ENCODE assay signal across 1 cellular context in the genomic region with DNA sequence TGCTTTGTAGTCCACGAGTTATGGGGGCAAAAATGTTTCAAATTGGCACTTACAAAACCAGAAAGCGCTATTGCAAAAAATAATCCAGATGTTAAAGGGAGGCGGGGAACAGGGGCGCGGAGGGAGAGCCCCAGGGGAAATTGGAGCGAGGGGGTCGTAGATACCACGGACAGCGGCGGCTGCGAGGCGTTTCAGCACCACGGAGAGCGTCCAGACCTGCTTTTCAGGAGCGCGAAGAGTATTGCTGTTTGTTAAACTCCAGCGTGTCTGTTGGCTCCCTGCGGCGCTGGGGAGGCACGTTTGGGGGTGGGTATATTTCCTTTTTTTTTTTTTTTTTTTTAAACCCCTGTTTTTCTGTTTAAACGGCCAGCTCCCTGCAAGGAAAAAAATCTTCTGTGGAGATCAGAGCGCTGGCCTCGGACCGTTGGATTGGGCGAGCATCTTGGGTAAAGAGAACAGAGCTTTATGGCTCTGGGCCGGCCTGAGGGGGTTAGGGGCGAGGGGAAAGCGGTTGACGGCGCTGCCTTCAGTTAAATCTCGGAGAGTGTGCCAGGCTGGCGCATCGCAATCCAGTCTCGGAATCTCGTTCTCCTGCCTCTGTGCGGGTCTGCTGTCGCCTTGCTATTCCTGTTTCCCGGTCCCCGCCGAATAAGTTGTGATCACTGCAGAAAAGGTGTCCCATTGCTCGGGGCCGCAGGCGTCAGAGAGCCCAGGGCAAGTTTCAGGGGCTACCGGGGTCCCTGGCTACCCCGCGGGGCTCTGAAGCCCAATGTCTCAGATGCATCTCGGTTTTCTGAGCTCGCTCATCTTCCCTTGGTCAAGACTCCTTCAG.
TF ChIP-seq lines count a peak whose summit lies in the region.

A gene (minus strand): TSS at position 288 of the 832 bp plus-strand sequence. CDS start 302 bp downstream, outside the sequence.

TF ChIP-seq in HepG2, 621 proteins besides CTCF, POLR2A, EP300 and RAD21 (continued from another document and continues in another):
- TF ChIP-seq, protein P1, sequence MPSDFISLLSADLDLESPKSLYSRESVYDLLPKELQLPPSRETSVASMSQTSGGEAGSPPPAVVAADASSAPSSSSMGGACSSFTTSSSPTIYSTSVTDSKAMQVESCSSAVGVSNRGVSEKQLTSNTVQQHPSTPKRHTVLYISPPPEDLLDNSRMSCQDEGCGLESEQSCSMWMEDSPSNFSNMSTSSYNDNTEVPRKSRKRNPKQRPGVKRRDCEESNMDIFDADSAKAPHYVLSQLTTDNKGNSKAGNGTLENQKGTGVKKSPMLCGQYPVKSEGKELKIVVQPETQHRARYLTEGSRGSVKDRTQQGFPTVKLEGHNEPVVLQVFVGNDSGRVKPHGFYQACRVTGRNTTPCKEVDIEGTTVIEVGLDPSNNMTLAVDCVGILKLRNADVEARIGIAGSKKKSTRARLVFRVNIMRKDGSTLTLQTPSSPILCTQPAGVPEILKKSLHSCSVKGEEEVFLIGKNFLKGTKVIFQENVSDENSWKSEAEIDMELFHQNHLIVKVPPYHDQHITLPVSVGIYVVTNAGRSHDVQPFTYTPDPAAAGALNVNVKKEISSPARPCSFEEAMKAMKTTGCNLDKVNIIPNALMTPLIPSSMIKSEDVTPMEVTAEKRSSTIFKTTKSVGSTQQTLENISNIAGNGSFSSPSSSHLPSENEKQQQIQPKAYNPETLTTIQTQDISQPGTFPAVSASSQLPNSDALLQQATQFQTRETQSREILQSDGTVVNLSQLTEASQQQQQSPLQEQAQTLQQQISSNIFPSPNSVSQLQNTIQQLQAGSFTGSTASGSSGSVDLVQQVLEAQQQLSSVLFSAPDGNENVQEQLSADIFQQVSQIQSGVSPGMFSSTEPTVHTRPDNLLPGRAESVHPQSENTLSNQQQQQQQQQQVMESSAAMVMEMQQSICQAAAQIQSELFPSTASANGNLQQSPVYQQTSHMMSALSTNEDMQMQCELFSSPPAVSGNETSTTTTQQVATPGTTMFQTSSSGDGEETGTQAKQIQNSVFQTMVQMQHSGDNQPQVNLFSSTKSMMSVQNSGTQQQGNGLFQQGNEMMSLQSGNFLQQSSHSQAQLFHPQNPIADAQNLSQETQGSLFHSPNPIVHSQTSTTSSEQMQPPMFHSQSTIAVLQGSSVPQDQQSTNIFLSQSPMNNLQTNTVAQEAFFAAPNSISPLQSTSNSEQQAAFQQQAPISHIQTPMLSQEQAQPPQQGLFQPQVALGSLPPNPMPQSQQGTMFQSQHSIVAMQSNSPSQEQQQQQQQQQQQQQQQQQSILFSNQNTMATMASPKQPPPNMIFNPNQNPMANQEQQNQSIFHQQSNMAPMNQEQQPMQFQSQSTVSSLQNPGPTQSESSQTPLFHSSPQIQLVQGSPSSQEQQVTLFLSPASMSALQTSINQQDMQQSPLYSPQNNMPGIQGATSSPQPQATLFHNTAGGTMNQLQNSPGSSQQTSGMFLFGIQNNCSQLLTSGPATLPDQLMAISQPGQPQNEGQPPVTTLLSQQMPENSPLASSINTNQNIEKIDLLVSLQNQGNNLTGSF (CRISPR knock-in tag; IDR thresholded peaks at IDR 0.05) = peak; percentile 100
- TF ChIP-seq MAFG (CRISPR knock-in tag; IDR thresholded peaks at IDR 0.05) (peak; percentile 71; the same call in 1 of the 2 replicates), ZNF296 (CRISPR knock-in tag; conservative IDR thresholded peaks at IDR 0.05) (peak; percentile 99), ZFP90 (CRISPR knock-in tag; IDR thresholded peaks at IDR 0.05; ENCODE audit: borderline replicate concordance) (peak; percentile 100), NFIC (IDR thresholded peaks at IDR 0.05; ENCODE audit: low read length) (no peak), ZBTB7A (CRISPR knock-in tag; IDR thresholded peaks at IDR 0.05) (peak; percentile 97), FOXK1 (CRISPR knock-in tag; IDR thresholded peaks at IDR 0.05; ENCODE audit: borderline replicate concordance, low read depth) (peak; percentile 99; the same call in 1 of the 2 replicates), TCF7L2 (IDR thresholded peaks at IDR 0.05; ENCODE audit: low read depth, low read length) (no peak), HNRNPLL (IDR thresholded peaks at IDR 0.05; ENCODE audit: low read depth, low read length, poor library complexity, severe bottlenecking) (no peak), ZMAT3 (CRISPR knock-in tag; conservative IDR thresholded peaks at IDR 0.05) (peak; percentile 100), ZSCAN20 (CRISPR knock-in tag; IDR thresholded peaks at IDR 0.05; ENCODE audit: borderline replicate concordance) (peak; percentile 100), ATM (IDR thresholded peaks at IDR 0.05; ENCODE audit: borderline replicate concordance) (no peak), MAFK (conservative IDR thresholded peaks at IDR 0.05 in 1 of 2, IDR thresholded peaks at IDR 0.05 in 1 of 2; ENCODE audit: low read length in 2 of 2) (no peak), ZNF225 (CRISPR knock-in tag; IDR thresholded peaks at IDR 0.05) (peak; percentile 99), HOXD1 (CRISPR knock-in tag; IDR thresholded peaks at IDR 0.05) (peak; percentile 100), BRD4 (CRISPR knock-in tag; IDR thresholded peaks at IDR 0.05) (peak; percentile 67; the same call in 1 of the 2 replicates), KLF16 (CRISPR knock-in tag; IDR thresholded peaks at IDR 0.05) (peak; percentile 96 to 100; a peak in 3 of 4 replicates), MXI1 (IDR thresholded peaks at IDR 0.05; ENCODE audit: borderline replicate concordance, low read depth, low read length) (peak; percentile 52; the same call in 1 of the 3 replicates), SMC3 (IDR thresholded peaks at IDR 0.05; ENCODE audit: low read length) (no peak), FIP1L1 (IDR thresholded peaks at IDR 0.05; ENCODE audit: borderline replicate concordance, insufficient read depth, low read depth, low read length) (no peak), NR2F6 (IDR thresholded peaks at IDR 0.05) (no peak), NR2F6 (CRISPR knock-in tag; IDR thresholded peaks at IDR 0.05) (peak; percentile 90), NPAS2 (CRISPR knock-in tag; IDR thresholded peaks at IDR 0.05; ENCODE audit: borderline replicate concordance) (peak; percentile 90; the same call in 1 of the 2 replicates), FOSL2 (CRISPR knock-in tag; IDR thresholded peaks at IDR 0.05) (peak; percentile 90), TAF1 (CRISPR knock-in tag; IDR thresholded peaks at IDR 0.05) (peak; percentile 87), KMT2A (CRISPR knock-in tag; IDR thresholded peaks at IDR 0.05) (peak; percentile 93), SOX13 (IDR thresholded peaks at IDR 0.05) (no peak), SOX13 (CRISPR knock-in tag; conservative IDR thresholded peaks at IDR 0.05 in 1 of 2, IDR thresholded peaks at IDR 0.05 in 1 of 2) (peak in 1 of 2 experiments; percentile 92; a peak in 2 of 4 replicates), ZNF75D (CRISPR knock-in tag; IDR thresholded peaks at IDR 0.05; ENCODE audit: borderline replicate concordance) (peak; percentile 99), TOE1 (CRISPR knock-in tag; IDR thresholded peaks at IDR 0.05) (peak; percentile 100), SNRNP70 (IDR thresholded peaks at IDR 0.05; ENCODE audit: low read depth, low read length) (no peak), POGZ (CRISPR knock-in tag; IDR thresholded peaks at IDR 0.05) (no peak), FOXP1 (IDR thresholded peaks at IDR 0.05) (no peak), FOXP1 (CRISPR knock-in tag; IDR thresholded peaks at IDR 0.05) (peak; percentile 79), U2AF2 (IDR thresholded peaks at IDR 0.05; ENCODE audit: low read depth, low read length) (no peak)
- TF ChIP-seq, protein P2, sequence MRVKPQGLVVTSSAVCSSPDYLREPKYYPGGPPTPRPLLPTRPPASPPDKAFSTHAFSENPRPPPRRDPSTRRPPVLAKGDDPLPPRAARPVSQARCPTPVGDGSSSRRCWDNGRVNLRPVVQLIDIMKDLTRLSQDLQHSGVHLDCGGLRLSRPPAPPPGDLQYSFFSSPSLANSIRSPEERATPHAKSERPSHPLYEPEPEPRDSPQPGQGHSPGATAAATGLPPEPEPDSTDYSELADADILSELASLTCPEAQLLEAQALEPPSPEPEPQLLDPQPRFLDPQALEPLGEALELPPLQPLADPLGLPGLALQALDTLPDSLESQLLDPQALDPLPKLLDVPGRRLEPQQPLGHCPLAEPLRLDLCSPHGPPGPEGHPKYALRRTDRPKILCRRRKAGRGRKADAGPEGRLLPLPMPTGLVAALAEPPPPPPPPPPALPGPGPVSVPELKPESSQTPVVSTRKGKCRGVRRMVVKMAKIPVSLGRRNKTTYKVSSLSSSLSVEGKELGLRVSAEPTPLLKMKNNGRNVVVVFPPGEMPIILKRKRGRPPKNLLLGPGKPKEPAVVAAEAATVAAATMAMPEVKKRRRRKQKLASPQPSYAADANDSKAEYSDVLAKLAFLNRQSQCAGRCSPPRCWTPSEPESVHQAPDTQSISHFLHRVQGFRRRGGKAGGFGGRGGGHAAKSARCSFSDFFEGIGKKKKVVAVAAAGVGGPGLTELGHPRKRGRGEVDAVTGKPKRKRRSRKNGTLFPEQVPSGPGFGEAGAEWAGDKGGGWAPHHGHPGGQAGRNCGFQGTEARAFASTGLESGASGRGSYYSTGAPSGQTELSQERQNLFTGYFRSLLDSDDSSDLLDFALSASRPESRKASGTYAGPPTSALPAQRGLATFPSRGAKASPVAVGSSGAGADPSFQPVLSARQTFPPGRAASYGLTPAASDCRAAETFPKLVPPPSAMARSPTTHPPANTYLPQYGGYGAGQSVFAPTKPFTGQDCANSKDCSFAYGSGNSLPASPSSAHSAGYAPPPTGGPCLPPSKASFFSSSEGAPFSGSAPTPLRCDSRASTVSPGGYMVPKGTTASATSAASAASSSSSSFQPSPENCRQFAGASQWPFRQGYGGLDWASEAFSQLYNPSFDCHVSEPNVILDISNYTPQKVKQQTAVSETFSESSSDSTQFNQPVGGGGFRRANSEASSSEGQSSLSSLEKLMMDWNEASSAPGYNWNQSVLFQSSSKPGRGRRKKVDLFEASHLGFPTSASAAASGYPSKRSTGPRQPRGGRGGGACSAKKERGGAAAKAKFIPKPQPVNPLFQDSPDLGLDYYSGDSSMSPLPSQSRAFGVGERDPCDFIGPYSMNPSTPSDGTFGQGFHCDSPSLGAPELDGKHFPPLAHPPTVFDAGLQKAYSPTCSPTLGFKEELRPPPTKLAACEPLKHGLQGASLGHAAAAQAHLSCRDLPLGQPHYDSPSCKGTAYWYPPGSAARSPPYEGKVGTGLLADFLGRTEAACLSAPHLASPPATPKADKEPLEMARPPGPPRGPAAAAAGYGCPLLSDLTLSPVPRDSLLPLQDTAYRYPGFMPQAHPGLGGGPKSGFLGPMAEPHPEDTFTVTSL (CRISPR knock-in tag; IDR thresholded peaks at IDR 0.05; ENCODE audit: borderline replicate concordance) = peak; percentile 87
- TF ChIP-seq, protein P3, sequence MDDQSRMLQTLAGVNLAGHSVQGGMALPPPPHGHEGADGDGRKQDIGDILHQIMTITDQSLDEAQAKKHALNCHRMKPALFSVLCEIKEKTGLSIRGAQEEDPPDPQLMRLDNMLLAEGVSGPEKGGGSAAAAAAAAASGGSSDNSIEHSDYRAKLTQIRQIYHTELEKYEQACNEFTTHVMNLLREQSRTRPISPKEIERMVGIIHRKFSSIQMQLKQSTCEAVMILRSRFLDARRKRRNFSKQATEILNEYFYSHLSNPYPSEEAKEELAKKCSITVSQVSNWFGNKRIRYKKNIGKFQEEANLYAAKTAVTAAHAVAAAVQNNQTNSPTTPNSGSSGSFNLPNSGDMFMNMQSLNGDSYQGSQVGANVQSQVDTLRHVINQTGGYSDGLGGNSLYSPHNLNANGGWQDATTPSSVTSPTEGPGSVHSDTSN (CRISPR knock-in tag; IDR thresholded peaks at IDR 0.05; ENCODE audit: borderline replicate concordance) = peak; percentile 99
- TF ChIP-seq, protein P4, sequence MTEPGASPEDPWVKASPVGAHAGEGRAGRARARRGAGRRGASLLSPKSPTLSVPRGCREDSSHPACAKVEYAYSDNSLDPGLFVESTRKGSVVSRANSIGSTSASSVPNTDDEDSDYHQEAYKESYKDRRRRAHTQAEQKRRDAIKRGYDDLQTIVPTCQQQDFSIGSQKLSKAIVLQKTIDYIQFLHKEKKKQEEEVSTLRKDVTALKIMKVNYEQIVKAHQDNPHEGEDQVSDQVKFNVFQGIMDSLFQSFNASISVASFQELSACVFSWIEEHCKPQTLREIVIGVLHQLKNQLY (CRISPR knock-in tag; IDR thresholded peaks at IDR 0.05) = peak; percentile 89; the same call in 1 of the 2 replicates
- TF ChIP-seq, protein P5, sequence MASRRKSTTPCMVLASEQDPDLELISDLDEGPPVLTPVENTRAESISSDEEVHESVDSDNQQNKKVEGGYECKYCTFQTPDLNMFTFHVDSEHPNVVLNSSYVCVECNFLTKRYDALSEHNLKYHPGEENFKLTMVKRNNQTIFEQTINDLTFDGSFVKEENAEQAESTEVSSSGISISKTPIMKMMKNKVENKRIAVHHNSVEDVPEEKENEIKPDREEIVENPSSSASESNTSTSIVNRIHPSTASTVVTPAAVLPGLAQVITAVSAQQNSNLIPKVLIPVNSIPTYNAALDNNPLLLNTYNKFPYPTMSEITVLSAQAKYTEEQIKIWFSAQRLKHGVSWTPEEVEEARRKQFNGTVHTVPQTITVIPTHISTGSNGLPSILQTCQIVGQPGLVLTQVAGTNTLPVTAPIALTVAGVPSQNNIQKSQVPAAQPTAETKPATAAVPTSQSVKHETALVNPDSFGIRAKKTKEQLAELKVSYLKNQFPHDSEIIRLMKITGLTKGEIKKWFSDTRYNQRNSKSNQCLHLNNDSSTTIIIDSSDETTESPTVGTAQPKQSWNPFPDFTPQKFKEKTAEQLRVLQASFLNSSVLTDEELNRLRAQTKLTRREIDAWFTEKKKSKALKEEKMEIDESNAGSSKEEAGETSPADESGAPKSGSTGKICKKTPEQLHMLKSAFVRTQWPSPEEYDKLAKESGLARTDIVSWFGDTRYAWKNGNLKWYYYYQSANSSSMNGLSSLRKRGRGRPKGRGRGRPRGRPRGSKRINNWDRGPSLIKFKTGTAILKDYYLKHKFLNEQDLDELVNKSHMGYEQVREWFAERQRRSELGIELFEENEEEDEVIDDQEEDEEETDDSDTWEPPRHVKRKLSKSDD (CRISPR knock-in tag; IDR thresholded peaks at IDR 0.05; ENCODE audit: low read depth) = peak; percentile 98
- TF ChIP-seq, protein P6, sequence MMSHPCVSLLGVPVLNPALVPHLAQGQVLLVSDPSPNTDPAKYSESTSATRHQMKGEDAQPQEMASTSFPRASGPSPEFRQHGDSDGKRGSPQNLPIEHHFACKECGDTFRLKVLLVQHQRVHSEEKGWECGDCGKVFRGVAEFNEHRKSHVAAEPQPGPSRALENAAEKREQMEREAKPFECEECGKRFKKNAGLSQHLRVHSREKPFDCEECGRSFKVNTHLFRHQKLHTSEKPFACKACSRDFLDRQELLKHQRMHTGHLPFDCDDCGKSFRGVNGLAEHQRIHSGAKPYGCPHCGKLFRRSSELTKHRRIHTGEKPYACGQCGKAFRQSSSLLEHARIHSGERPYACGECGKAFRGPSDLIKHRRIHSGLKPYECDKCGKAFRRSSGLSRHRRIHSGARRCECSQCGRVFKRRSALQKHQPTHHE (CRISPR knock-in tag; IDR thresholded peaks at IDR 0.05; ENCODE audit: borderline replicate concordance) = peak; percentile 100
- TF ChIP-seq, protein P7, sequence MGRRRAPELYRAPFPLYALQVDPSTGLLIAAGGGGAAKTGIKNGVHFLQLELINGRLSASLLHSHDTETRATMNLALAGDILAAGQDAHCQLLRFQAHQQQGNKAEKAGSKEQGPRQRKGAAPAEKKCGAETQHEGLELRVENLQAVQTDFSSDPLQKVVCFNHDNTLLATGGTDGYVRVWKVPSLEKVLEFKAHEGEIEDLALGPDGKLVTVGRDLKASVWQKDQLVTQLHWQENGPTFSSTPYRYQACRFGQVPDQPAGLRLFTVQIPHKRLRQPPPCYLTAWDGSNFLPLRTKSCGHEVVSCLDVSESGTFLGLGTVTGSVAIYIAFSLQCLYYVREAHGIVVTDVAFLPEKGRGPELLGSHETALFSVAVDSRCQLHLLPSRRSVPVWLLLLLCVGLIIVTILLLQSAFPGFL (CRISPR knock-in tag; IDR thresholded peaks at IDR 0.05) = peak; percentile 99
